In the genomic region with DNA sequence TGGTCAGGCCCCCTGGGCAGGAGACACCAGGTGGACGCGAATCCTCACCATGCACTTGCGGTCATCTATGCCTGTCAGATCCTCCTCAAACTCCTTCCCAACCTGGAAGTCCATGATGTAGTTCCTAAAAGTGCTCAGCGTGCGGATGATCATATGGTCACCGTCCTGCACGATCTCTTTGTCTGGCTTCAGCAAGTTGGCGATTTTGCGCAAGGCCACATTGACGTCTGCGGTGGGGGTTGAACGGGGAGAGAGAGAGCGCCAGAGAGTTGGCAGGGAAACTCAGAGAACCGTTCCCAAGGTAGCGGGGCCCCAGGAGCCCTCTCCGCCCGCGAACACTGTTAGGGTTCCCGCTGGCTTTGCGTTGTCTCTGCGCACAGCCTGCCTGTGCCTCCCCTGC, we compare ENCODE assay signal across 9 cellular contexts. TPM values are rescaled to one million over a fixed set of nuclear protein-coding genes. Genes with fewer than 3 reads are reported as not detected.
DNase-seq lines count a peak whose midpoint lies in the region; ATAC-seq and TF ChIP-seq lines count a peak whose summit lies in the region.
"Had no signal": no experiment of that assay in that cellular context is flagged by ENCODE, and none has a peak within 500 bp of the region (broad histone marks: within the 10 kb centered on the region; RNA-seq: fewer than 3 reads in every experiment).

No MANE protein-coding gene starts in this region.

- no peaks in the 10 kb centered on the region for H4K20me1 ChIP-seq in mammary epithelial cell (ENCODE audit: insufficient read depth, low read length)

- H3K36me3 ChIP-seq in ES-I3 (ENCODE audit: insufficient read depth, low read length) (no peaks in the 10 kb centered on the region; the same call in 1 of the 2 replicates), mammary epithelial cell (ENCODE audit: insufficient read depth, low read length) (no peaks in the 10 kb centered on the region), iPS DF 6.9 (ENCODE audit: control insufficient read depth, insufficient read depth, low read length) (no peaks in the 10 kb centered on the region), rectal smooth muscle tissue (ENCODE audit: control insufficient read depth, insufficient read depth, low read length) (no peaks in the 10 kb centered on the region)

- H3K4me3 ChIP-seq in mammary epithelial cell (replicated peaks in 1 of 3; ENCODE audit: insufficient read depth in 1 of 3, low read depth in 2 of 3, low read length in 3 of 3) (no peak overlapping the region), iPS DF 6.9 (ENCODE audit: low read length) (peak overlapping the region; percentile 58; the same call in 1 of the 2 replicates), rectal smooth muscle tissue (ENCODE audit: low read length) (peak overlapping the region; percentile 47)

- intact Hi-C loops in mammary epithelial cell (cut with micrococcal nuclease) = loop anchor here (1.0 to 5.0 kb wide), 2 partner anchors 21 to 64 kb away; no protein-coding TSS in a partner anchor

- H3K4me2 ChIP-seq in mammary epithelial cell (ENCODE audit: insufficient read depth, low read depth, low read length) = peak overlapping the region; percentile 90

- no peaks in the 10 kb centered on the region for H3K79me2 ChIP-seq in mammary epithelial cell (ENCODE audit: insufficient read depth, low read length)

- 49% methylated on average over 7 of the region's 21 CpGs for WGBS in mammary epithelial cell (ENCODE audit: low coverage, missing lambda C conversion rate)
- no CpG with 5 or more reads among the region's 21 CpGs for WGBS in iPS DF 6.9 (ENCODE audit: insufficient coverage, insufficient read length)

- DNase-seq in mammary epithelial cell (no peak), iPS DF 6.9 (ENCODE audit: low read depth, low spot score) (no peak), NCI-H1105 (lab: John Stamatoyannopoulos, UW) (no peak)
- DNase-seq: immature natural killer cell had no signal

- CTCF ChIA-PET in mammary epithelial cell (lab: Charles Lee; ENCODE audit: low non-redundant PET) = no interaction called here

- dilution Hi-C loops in mammary epithelial cell (cut with HindIII; ENCODE audit: low sequenced_read_pairs) = no loop called here

- in situ Hi-C loops in mammary epithelial cell (cut with MboI; ENCODE audit: low sequenced_read_pairs in 2 of 2) = no loop called here

- ATAC-seq in GM18498 (IDR thresholded peaks at IDR 0.05; ENCODE audit: unreplicated experiment) = no peak
- no peak for ATAC-seq in HG02763 (IDR thresholded peaks at IDR 0.05; ENCODE audit: unreplicated experiment)
- no peak for ATAC-seq in GM18861 (IDR thresholded peaks at IDR 0.05; ENCODE audit: unreplicated experiment)

- H2AFZ ChIP-seq in mammary epithelial cell (ENCODE audit: low read depth, low read length) = peak overlapping the region; percentile 94

- peak overlapping the region; percentile 68 for H3K9ac ChIP-seq in ES-I3 (ENCODE audit: low read depth, low read length)
- no peak overlapping the region for H3K9ac ChIP-seq in mammary epithelial cell (ENCODE audit: insufficient read depth, low read length)
- H3K9ac ChIP-seq in rectal smooth muscle tissue (ENCODE audit: low read length) = no peak overlapping the region

- H3K27me3 ChIP-seq in mammary epithelial cell (ENCODE audit: insufficient read depth, low read length) (no peaks in the 10 kb centered on the region), iPS DF 6.9 (ENCODE audit: control insufficient read depth, insufficient read depth, low read length) (peaks cover 5% of the 10 kb centered on the region; the same call in 1 of the 2 replicates), rectal smooth muscle tissue (ENCODE audit: control insufficient read depth, insufficient read depth, low read length) (peaks cover 3% of the 10 kb centered on the region)

- no TSS peak for BruUV-seq in mammary epithelial cell (replicated peaks; lab: Mats Ljungman, UMichigan)

- no peak for TF ChIP-seq CTCF in mammary epithelial cell (conservative IDR thresholded peaks at IDR 0.05 in 1 of 2, IDR thresholded peaks at IDR 0.05 in 1 of 2; ENCODE audit: extremely low read depth in 1 of 2, insufficient read depth in 1 of 2, low read depth in 1 of 2, low read length in 2 of 2)

- H3K27ac ChIP-seq in mammary epithelial cell (ENCODE audit: insufficient read depth, low read depth, low read length) (no peak overlapping the region), iPS DF 6.9 (ENCODE audit: low read length) (no peak overlapping the region), rectal smooth muscle tissue (ENCODE audit: low read depth, low read length) (no peak overlapping the region)

- H3K4me1 ChIP-seq in ES-I3 (ENCODE audit: insufficient read depth, low read length) (peaks cover 33% of the 10 kb centered on the region), mammary epithelial cell (ENCODE audit: insufficient read depth, low read length) (peaks cover 47% of the 10 kb centered on the region), iPS DF 6.9 (ENCODE audit: control insufficient read depth, insufficient read depth, low read length) (peaks cover 4% of the 10 kb centered on the region; the same call in 1 of the 2 replicates), rectal smooth muscle tissue (ENCODE audit: control insufficient read depth, insufficient read depth, low read length) (peaks cover 12% of the 10 kb centered on the region)

- H3K9me3 ChIP-seq in ES-I3 (ENCODE audit: control insufficient read depth, insufficient read depth, low read length) (no peaks in the 10 kb centered on the region), mammary epithelial cell (replicated peaks; ENCODE audit: insufficient read depth, low read length) (peaks cover 14% of the 10 kb centered on the region), iPS DF 6.9 (ENCODE audit: control insufficient read depth, insufficient read depth, low read length) (no peaks in the 10 kb centered on the region)

RNA-seq across cellular contexts. Expression of gene RBP1, which starts 0.8 kb away (rescaled TPM):
- total RNA-seq in mammary epithelial cell = 10 to 100 TPM; 58.7 to 60.6 TPM
- polyA plus RNA-seq in mammary epithelial cell = 24.5 TPM
- polyA minus RNA-seq in mammary epithelial cell = 3.6 TPM
- polyA plus RNA-seq: immature natural killer cell had no signal

Comparison
In these comparisons a context has a peak if more than half of its experiments do, and no peak if none do; other contexts are left out.
1. H3K4me3 ChIP-seq: peak in iPS DF 6.9 (single experiment) and rectal smooth muscle tissue (single experiment); none in mammary epithelial cell (0 of 3).